18 cellular contexts compared by ENCODE assay signal in the genomic region with DNA sequence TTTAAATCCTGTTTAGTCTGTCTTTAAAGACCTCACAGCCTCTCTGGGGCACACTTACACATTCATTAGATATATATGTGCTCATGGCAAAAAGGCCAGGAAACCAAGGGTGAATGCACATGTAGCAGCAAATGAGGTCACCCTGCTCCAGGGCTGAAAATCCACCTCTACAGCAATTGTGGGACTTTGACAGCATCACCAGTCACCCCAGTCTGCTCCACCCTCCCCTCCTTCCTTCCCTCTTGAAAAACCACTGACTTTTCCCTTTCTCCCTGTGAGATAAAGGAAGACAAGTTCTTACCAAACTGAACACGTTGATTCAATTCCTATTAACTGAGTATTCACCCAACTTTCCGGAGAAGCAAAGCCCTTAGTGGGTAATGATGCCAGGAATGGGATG. TPM values are rescaled to one million over a fixed set of nuclear protein-coding genes. Genes with fewer than 3 reads are reported as not detected.
"Had no signal": no experiment of that assay in that cellular context is flagged by ENCODE, and none has a peak within 500 bp of the region (broad histone marks: within the 10 kb centered on the region; RNA-seq: fewer than 3 reads in every experiment).

No MANE protein-coding gene starts in this region.

- H3K4me1 ChIP-seq: parathyroid adenoma had no signal

- H3K9me3 ChIP-seq: stomach, thoracic aorta had no signal

- DNase-seq: activated B cell treated with CpG ODN at 0.5 μM for 24 hours; activated CD4-positive, alpha-beta T cell treated with anti-CD3 and anti-CD28 coated beads, Interleukin-2, amount 10 ng/mL, durations not matched to agents 7 days and 5 days; activated naive CD4-positive, alpha-beta T cell treated with anti-CD3 and anti-CD28 coated beads, Interleukin-2, amount 50 U/mL, for 16 hours; cortex of kidney; effector CD8-positive, alpha-beta T cell; immature natural killer cell; left colon; naive B cell; stimulated activated CD4-positive, alpha-beta T cell treated with anti-CD3 and anti-CD28 coated beads, Interleukin-4, amount 100 ng/mL, for 4 hours; stomach had no signal

- H2AFZ ChIP-seq: parathyroid adenoma had no signal

- H3K79me2 ChIP-seq: parathyroid adenoma had no signal

- H3K36me3 ChIP-seq: stomach, thoracic aorta had no signal

- H3K4me3 ChIP-seq: lung, stomach, thoracic aorta had no signal

- H3K9ac ChIP-seq: parathyroid adenoma had no signal

- H3K27me3 ChIP-seq: stomach had no signal

- H3K27ac ChIP-seq: parathyroid adenoma, stomach, thoracic aorta had no signal

RNA-seq across cellular contexts. Expression of a gene that starts 15.2 kb away (rescaled TPM):
- total RNA-seq: activated B cell treated with CpG ODN at 0.5 μM for 24 hours; activated CD8-positive, alpha-beta memory T cell treated with anti-CD3 and anti-CD28 coated beads for 36 hours had no signal
- polyA plus RNA-seq: immature natural killer cell had no signal

RNA-seq across cellular contexts. Expression of a gene that starts 48.4 kb away (rescaled TPM):
- total RNA-seq: activated B cell treated with CpG ODN at 0.5 μM for 24 hours; activated CD4-positive, alpha-beta T cell treated with anti-CD3 and anti-CD28 coated beads, Interleukin-2, amount 10 ng/mL, durations not matched to agents 7 days and 5 days; activated CD8-positive, alpha-beta memory T cell treated with anti-CD3 and anti-CD28 coated beads for 36 hours; activated T-helper 2 cell treated with anti-CD3 and anti-CD28 coated beads, Interferon-gamma antibody, Interleukin-2, Interleukin-4, amounts not matched to agents 10 μg/mL and 5 μg/mL and 100 μg/mL, durations not matched to agents 14 hours and 24 hours and 36 hours; glomerular endothelial cell; left colon; lung; skeletal muscle tissue; stomach; thoracic aorta; urinary bladder had no signal
- polyA plus RNA-seq: immature natural killer cell, lung, stomach, urinary bladder had no signal
